In genomic region chr5:178247481-178248456, GRCh38 we compare ENCODE assay signal across 15 cellular contexts. TPM values are rescaled to one million over a fixed set of nuclear protein-coding genes. Genes with fewer than 3 reads are reported as not detected.
DNase-seq lines count a peak whose midpoint lies in the region; ATAC-seq, FAIRE-seq and TF ChIP-seq lines count a peak whose summit lies in the region.
"Had no signal": no experiment of that assay in that cellular context is flagged by ENCODE, and none has a peak within 500 bp of the region (broad histone marks: within the 10 kb centered on the region; RNA-seq: fewer than 3 reads in every experiment).

No MANE protein-coding gene starts in this region.

- H3K4me3 ChIP-seq in SK-N-SH (ENCODE audit: low read depth in 2 of 2, low read length in 1 of 2) (no peak overlapping the region), GM12864 (ENCODE audit: low read depth, low read length) (no peak overlapping the region), right cardiac atrium (ENCODE audit: low read length) (no peak overlapping the region), smooth muscle cell (no peak overlapping the region)

- H2AFZ ChIP-seq in SK-N-SH (ENCODE audit: low read depth) (no peak overlapping the region), smooth muscle cell (ENCODE audit: low read depth) (no peak overlapping the region)

- no peak overlapping the region for H3K4me3 Mint-ChIP-seq in WTC11
- peak overlapping the region in 5 of 10 donors; percentile 24 to 64 (median 54) for H3K4me3 Mint-ChIP-seq in naive thymus-derived CD8-positive, alpha-beta T cell
- H3K4me3 Mint-ChIP-seq: stimulated activated naive CD8-positive, alpha-beta T cell treated with anti-CD3 and anti-CD28 coated beads, Interleukin-15, Interleukin-2, amounts not matched to agents 100 ng/mL and 50 ng/mL, for 24 hours had no signal

- intact Hi-C loops in right cardiac atrium (cut with DNase I), result no loop called here

- H3K79me2 ChIP-seq in SK-N-SH (ENCODE audit: insufficient read depth) (no peaks in the 10 kb centered on the region), smooth muscle cell (ENCODE audit: low read depth) (no peaks in the 10 kb centered on the region)

- H3K9me3 Mint-ChIP-seq in WTC11, result no peaks in the 10 kb centered on the region
- H3K9me3 Mint-ChIP-seq in naive thymus-derived CD8-positive, alpha-beta T cell, result peaks cover 0 to 2% (median 0%) of the 10 kb centered on the region in 9 donors
- H3K9me3 Mint-ChIP-seq: stimulated activated naive CD8-positive, alpha-beta T cell treated with anti-CD3 and anti-CD28 coated beads, Interleukin-15, Interleukin-2, amounts not matched to agents 100 ng/mL and 50 ng/mL, for 24 hours had no signal

- H3K27ac ChIP-seq in SK-N-SH (ENCODE audit: low read depth in 2 of 2, low read length in 1 of 2) (no peak overlapping the region), right cardiac atrium (ENCODE audit: low read length) (no peak overlapping the region), smooth muscle cell (ENCODE audit: low read depth) (no peak overlapping the region)

- TF ChIP-seq RAD21 in SK-N-SH (IDR thresholded peaks at IDR 0.05; ENCODE audit: low read length), result no peak

- ATAC-seq in SK-N-SH treated with all-trans-retinoic acid at 6 μM for 48 hours, result no peak
- ATAC-seq in WTC11, result peak; percentile 71
- ATAC-seq in naive thymus-derived CD8-positive, alpha-beta T cell, result peak; percentile 56 to 57
- no peak for ATAC-seq in right cardiac atrium
- ATAC-seq: left ventricle myocardium superior had no signal

- H3K27me3 ChIP-seq in SK-N-SH (ENCODE audit: insufficient read depth) (no peaks in the 10 kb centered on the region), right cardiac atrium (ENCODE audit: control insufficient read depth, insufficient read depth) (no peaks in the 10 kb centered on the region), smooth muscle cell (ENCODE audit: low read depth) (no peaks in the 10 kb centered on the region)

- H4K20me1 ChIP-seq in SK-N-SH (ENCODE audit: insufficient read depth), result no peaks in the 10 kb centered on the region
- no peaks in the 10 kb centered on the region for H4K20me1 ChIP-seq in smooth muscle cell (ENCODE audit: low read depth)

- H3K9me2 ChIP-seq in SK-N-SH, result no peaks in the 10 kb centered on the region

- H3K4me1 ChIP-seq in SK-N-SH (ENCODE audit: control insufficient read depth in 1 of 2, insufficient read depth in 2 of 2, low read depth in 1 of 2, low read length in 1 of 2) (peaks cover 0 to 20% of the 10 kb centered on the region in 2 experiments; a peak in 1 of 4 replicates), right cardiac atrium (ENCODE audit: control insufficient read depth, insufficient read depth, low read length) (no peaks in the 10 kb centered on the region), smooth muscle cell (ENCODE audit: low read depth) (no peaks in the 10 kb centered on the region)

- no peak overlapping the region for H3K27ac Mint-ChIP-seq in WTC11
- peak overlapping the region in 6 of 10 donors; percentile 10 to 99 (median 42) for H3K27ac Mint-ChIP-seq in naive thymus-derived CD8-positive, alpha-beta T cell
- H3K27ac Mint-ChIP-seq: stimulated activated naive CD8-positive, alpha-beta T cell treated with anti-CD3 and anti-CD28 coated beads, Interleukin-15, Interleukin-2, amounts not matched to agents 100 ng/mL and 50 ng/mL, for 24 hours had no signal

- CTCF ChIA-PET in SK-N-SH (lab: Yijun Ruan, JAX), result interaction anchor here (0.7 to 3.2 kb wide), 7 partner anchors 10 to 342 kb away, joined by 3 to 19 read pairs (median 3); partner anchors contain the start of gene COL23A1
- CTCF ChIA-PET in WTC11 (lab: Charles Lee), result interaction anchor here (0.6 to 3.3 kb wide), 7 partner anchors 13 to 553 kb away, joined by 3 to 24 read pairs (median 4); partner anchors contain the start of gene COL23A1

- no peaks in the 10 kb centered on the region for H3K9me3 ChIP-seq in SK-N-SH
- no peaks in the 10 kb centered on the region for H3K9me3 ChIP-seq in right cardiac atrium (ENCODE audit: control insufficient read depth, low read length)
- no peaks in the 10 kb centered on the region for H3K9me3 ChIP-seq in smooth muscle cell (replicated peaks; ENCODE audit: low read depth)

- 20% methylated on average over 2 of the region's 24 CpGs for WGBS in SK-N-SH (ENCODE audit: low lambda C conversion rate)
- WGBS in right cardiac atrium, result 73% methylated on average over 24 of the region's 24 CpGs
- WGBS in smooth muscle cell (ENCODE audit: low lambda C conversion rate), result 86% methylated on average over 24 of the region's 24 CpGs

- FAIRE-seq in urothelium cell line (lab: Jason Lieb, UNC), result no peak

- TF ChIP-seq CTCF in SK-N-SH (IDR thresholded peaks at IDR 0.05) (no peak), GM12864 (IDR thresholded peaks at IDR 0.05; ENCODE audit: low read depth, low read length, missing control alignments) (peak; percentile 22), WTC11 (IDR thresholded peaks at IDR 0.05) (no peak), smooth muscle cell (IDR thresholded peaks at IDR 0.05; ENCODE audit: borderline replicate concordance, insufficient read depth, poor library complexity, severe bottlenecking) (no peak)

- H3F3A ChIP-seq in SK-N-SH (replicated peaks; ENCODE audit: insufficient read depth), result no peaks in the 10 kb centered on the region
- no peaks in the 10 kb centered on the region for H3F3A ChIP-seq in smooth muscle cell (ENCODE audit: low read depth)

- no peak overlapping the region for H3K4me2 ChIP-seq in SK-N-SH
- no peak overlapping the region for H3K4me2 ChIP-seq in smooth muscle cell

- peak; percentile 37 for DNase-seq in SK-N-SH
- no peak for DNase-seq in GM12864 (ENCODE audit: low read depth)
- no peak for DNase-seq in WTC11 (ENCODE audit: low spot score)
- peak in 7 of 10 donors; percentile 22 to 72 (median 34) for DNase-seq in naive thymus-derived CD8-positive, alpha-beta T cell
- no peak for DNase-seq in right cardiac atrium
- DNase-seq in smooth muscle cell (lab: John Stamatoyannopoulos, UW; ENCODE audit: unreplicated experiment), result no peak
- DNase-seq in urothelium cell line (ENCODE audit: low spot score), result no peak
- DNase-seq: activated CD4-positive, CD25-positive, alpha-beta regulatory T cell; central memory CD4-positive, alpha-beta T cell; effector memory CD4-positive, alpha-beta T cell; left ventricle myocardium superior; NCI-H1417; NCI-H510A treated with DMSO at 0.1 percent for 48 hours had no signal

- POLR2A ChIA-PET in SK-N-SH (lab: Yijun Ruan, JAX) (no interaction called here), WTC11 (lab: Charles Lee) (no interaction called here)
- POLR2A ChIA-PET in naive thymus-derived CD8-positive, alpha-beta T cell (lab: Charles Lee), result interaction anchor here (0.7 to 1.9 kb wide), 2 partner anchors 13 to 587 kb away, joined by 3 to 5 read pairs; no protein-coding TSS in a partner anchor

- peaks cover 3% of the 10 kb centered on the region; the same call in 1 of the 2 replicates for H3K4me1 Mint-ChIP-seq in WTC11
- peaks cover 17 to 56% (median 50%) of the 10 kb centered on the region in 4 donors for H3K4me1 Mint-ChIP-seq in naive thymus-derived CD8-positive, alpha-beta T cell

- TF ChIP-seq EP300 in SK-N-SH (IDR thresholded peaks at IDR 0.05; ENCODE audit: borderline replicate concordance in 1 of 2, low read depth in 1 of 2, low read length in 1 of 2), result no peak

- H3K27me3 Mint-ChIP-seq in WTC11 (ENCODE audit: low read depth), result no peaks in the 10 kb centered on the region
- peaks cover 0 to 1% (median 0%) of the 10 kb centered on the region in 5 donors for H3K27me3 Mint-ChIP-seq in naive thymus-derived CD8-positive, alpha-beta T cell
- H3K27me3 Mint-ChIP-seq: stimulated activated naive CD8-positive, alpha-beta T cell treated with anti-CD3 and anti-CD28 coated beads, Interleukin-15, Interleukin-2, amounts not matched to agents 100 ng/mL and 50 ng/mL, for 24 hours had no signal

- H3K36me3 Mint-ChIP-seq in WTC11, result no peaks in the 10 kb centered on the region
- H3K36me3 Mint-ChIP-seq in naive thymus-derived CD8-positive, alpha-beta T cell, result peaks cover 0 to 2% (median 0%) of the 10 kb centered on the region in 3 donors

- no peak overlapping the region for H3K9ac ChIP-seq in SK-N-SH
- no peak overlapping the region for H3K9ac ChIP-seq in smooth muscle cell (ENCODE audit: low read depth)

- no peaks in the 10 kb centered on the region for H3K36me3 ChIP-seq in SK-N-SH (replicated peaks in 1 of 2; ENCODE audit: control insufficient read depth in 1 of 2, insufficient read depth in 2 of 2, low read length in 1 of 2)
- no peaks in the 10 kb centered on the region for H3K36me3 ChIP-seq in smooth muscle cell (ENCODE audit: low read depth)

TF ChIP-seq in WTC11, 78 proteins besides CTCF, POLR2A, EP300 and RAD21 (continues in another document):
- TF ChIP-seq FOXP1 (CRISPR knock-in tag; IDR thresholded peaks at IDR 0.05; ENCODE audit: borderline replicate concordance), result no peak
- no peak for TF ChIP-seq ZNF219 (CRISPR knock-in tag; IDR thresholded peaks at IDR 0.05; ENCODE audit: borderline replicate concordance)

RNA-seq across cellular contexts. Expression of gene PHYKPL, which starts 15.2 kb away (rescaled TPM):
- polyA plus RNA-seq in SK-N-SH (2012; rRNA removed) (46.8 and 61.3 TPM in 2 replicates), right cardiac atrium (35.3 TPM), smooth muscle cell (27.8 and 34.2 TPM in 2 replicates)
- polyA plus RNA-seq in SK-N-SH (2012; cell fraction: cytosol; rRNA removed), result 18.4 and 23.3 TPM in 2 replicates
- polyA plus RNA-seq in SK-N-SH (2012; cell fraction: nucleus; rRNA removed), result 262 and 272 TPM in 2 replicates
- total RNA-seq in WTC11 (2021) (30.9 to 41.7 TPM (median 31.7 TPM) in 3 replicates), right cardiac atrium (10 to 100 TPM; 41.0 to 53.6 (median 48.5) TPM), smooth muscle cell (15.7 and 17.1 TPM in 2 replicates)
- total RNA-seq in naive thymus-derived CD8-positive, alpha-beta T cell, result 100 to 1,000 TPM; 209 to 229 TPM
- polyA plus RNA-seq in naive thymus-derived CD8-positive, alpha-beta T cell, result 10 to 100 TPM; 41.1 to 51.8 (median 49.7) TPM

RNA-seq across cellular contexts. Expression of gene HNRNPAB, which starts 43.4 kb away (rescaled TPM):
- polyA plus RNA-seq in SK-N-SH (2012; rRNA removed) (157 and 164 TPM in 2 replicates), right cardiac atrium (88.2 TPM), smooth muscle cell (169 and 170 TPM in 2 replicates)
- polyA plus RNA-seq in SK-N-SH (2012; cell fraction: cytosol; rRNA removed), result 179 and 207 TPM in 2 replicates
- 80.9 and 111 TPM in 2 replicates for polyA plus RNA-seq in SK-N-SH (2012; cell fraction: nucleus; rRNA removed)
- total RNA-seq in WTC11 (2021) (414 to 457 TPM (median 419 TPM) in 3 replicates), right cardiac atrium (100 to 1,000 TPM in 1 of 4 donors, 10 to 100 TPM in 3; 75.3 to 125 (median 86.9) TPM), smooth muscle cell (79.3 and 83.0 TPM in 2 replicates)
- total RNA-seq in naive thymus-derived CD8-positive, alpha-beta T cell, result 10 to 100 TPM; 79.3 to 82.5 TPM
- 10 to 100 TPM; 43.6 to 74.9 (median 61.2) TPM for polyA plus RNA-seq in naive thymus-derived CD8-positive, alpha-beta T cell

Comparison
In these comparisons a context has a peak if more than half of its experiments do, and no peak if none do; other contexts are left out.
1. DNase-seq: peak in SK-N-SH (single experiment) and naive thymus-derived CD8-positive, alpha-beta T cell (7 of 10); none in GM12864 (single experiment), WTC11 (single experiment), right cardiac atrium (0 of 3), smooth muscle cell (single experiment) and urothelium cell line (single experiment).
2. ATAC-seq: peak in WTC11 (single experiment) and naive thymus-derived CD8-positive, alpha-beta T cell (2 of 2); none in SK-N-SH treated with all-trans-retinoic acid at 6 μM for 48 hours (single experiment) and right cardiac atrium (0 of 2).